In the genomic region with DNA sequence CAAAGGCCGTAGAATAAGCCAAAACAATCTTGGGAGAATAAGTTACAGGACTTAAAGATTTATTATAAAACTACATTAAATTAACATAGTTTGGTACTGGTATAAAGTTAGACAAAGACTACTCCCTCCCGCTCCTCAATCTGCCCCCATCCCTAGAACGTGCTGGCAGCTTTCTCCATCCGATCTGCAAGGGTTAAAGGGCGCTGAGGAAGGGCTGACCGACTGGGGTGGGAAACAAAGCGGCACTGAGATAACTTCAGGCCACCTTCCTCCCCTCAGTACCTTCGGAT, we compare ENCODE assay signal across 8 cellular contexts. TPM values are rescaled to one million over a fixed set of nuclear protein-coding genes. Genes with fewer than 3 reads are reported as not detected.
DNase-seq lines count a peak whose midpoint lies in the region; ATAC-seq and TF ChIP-seq lines count a peak whose summit lies in the region.

No MANE protein-coding gene starts in this region.

- POLR2A ChIA-PET in CD8-positive, alpha-beta memory T cell (lab: Charles Lee) = interaction anchor here (1.1 to 3.4 kb wide), 6 partner anchors 12 to 1199 kb away, joined by 3 to 48 read pairs (median 4); a partner anchor contains a TSS

- peaks cover 43% of the 10 kb centered on the region for H3K4me1 ChIP-seq in CD8-positive, alpha-beta memory T cell (ENCODE audit: insufficient read depth, low read length)
- H3K4me1 ChIP-seq in osteoblast (ENCODE audit: insufficient read depth, low read length) = peaks cover 15% of the 10 kb centered on the region

- no peaks in the 10 kb centered on the region for H3K36me3 ChIP-seq in CD8-positive, alpha-beta memory T cell (ENCODE audit: insufficient read depth, low read length)
- peaks cover 3% of the 10 kb centered on the region for H3K36me3 ChIP-seq in osteoblast (ENCODE audit: insufficient read depth, low read length)

- H3K27ac ChIP-seq in CD8-positive, alpha-beta memory T cell (ENCODE audit: low read depth, low read length) = peak overlapping the region; percentile 98
- H3K27ac ChIP-seq in osteoblast (ENCODE audit: low read depth, low read length) = peak overlapping the region; percentile 99

- no peaks in the 10 kb centered on the region for H3K27me3 ChIP-seq in CD8-positive, alpha-beta memory T cell (ENCODE audit: insufficient read depth, low read length, poor library complexity, severe bottlenecking)
- no peaks in the 10 kb centered on the region for H3K27me3 ChIP-seq in osteoblast (ENCODE audit: insufficient read depth, low read length)

- peak overlapping the region; percentile 86 for H3K4me2 ChIP-seq in osteoblast (ENCODE audit: insufficient read depth, low read length)

- H3K36me3 Mint-ChIP-seq in CD8-positive, alpha-beta memory T cell = peaks cover 4 to 13% (median 4%) of the 10 kb centered on the region in 3 donors

- CTCF ChIA-PET in CD8-positive, alpha-beta memory T cell (lab: Charles Lee) = interaction anchor here (0.7 to 3.6 kb wide), 7 partner anchors 13 to 201 kb away, joined by 3 to 38 read pairs (median 3); no protein-coding TSS in a partner anchor

- H3K9me3 ChIP-seq in CD8-positive, alpha-beta memory T cell (ENCODE audit: low read length) = no peaks in the 10 kb centered on the region
- no peaks in the 10 kb centered on the region for H3K9me3 ChIP-seq in osteoblast (ENCODE audit: low read depth, low read length)

- peaks cover 11% of the 10 kb centered on the region for H4K20me1 ChIP-seq in osteoblast (ENCODE audit: insufficient read depth, low read length)

- H3K9me3 Mint-ChIP-seq in CD8-positive, alpha-beta memory T cell = peaks cover 0 to 2% (median 0%) of the 10 kb centered on the region in 5 donors

- H3K79me2 ChIP-seq in osteoblast (ENCODE audit: insufficient read depth, low read length) = peaks cover 65% of the 10 kb centered on the region

- no peak overlapping the region for H3K27ac Mint-ChIP-seq in CD8-positive, alpha-beta memory T cell

- H3K27me3 Mint-ChIP-seq in CD8-positive, alpha-beta memory T cell = no peaks in the 10 kb centered on the region

- TF ChIP-seq CTCF in NB4 (IDR thresholded peaks at IDR 0.05; ENCODE audit: low read depth, low read length) (no peak), epithelial cell of esophagus (IDR thresholded peaks at IDR 0.05; ENCODE audit: insufficient read depth, low read depth, low read length, missing control alignments) (no peak), osteoblast (IDR thresholded peaks at IDR 0.05; ENCODE audit: extremely low read depth, low read depth, low read length) (no peak)

- TF ChIP-seq POLR2A in NB4 (IDR thresholded peaks at IDR 0.05; ENCODE audit: extremely low read depth, insufficient read length) = no peak

- peaks cover 0 to 13% (median 12%) of the 10 kb centered on the region in 3 donors for H3K4me1 Mint-ChIP-seq in CD8-positive, alpha-beta memory T cell

- peak overlapping the region; percentile 82 for H3K4me3 ChIP-seq in CD8-positive, alpha-beta memory T cell (ENCODE audit: low read length)
- H3K4me3 ChIP-seq in NB4 (ENCODE audit: low read depth, low read length) = peak overlapping the region; percentile 95
- H3K4me3 ChIP-seq in epithelial cell of esophagus (ENCODE audit: low read length) = peak overlapping the region; percentile 92
- peak overlapping the region; percentile 84 for H3K4me3 ChIP-seq in osteoblast (ENCODE audit: insufficient read depth, low read length)

- H3K4me3 Mint-ChIP-seq in CD8-positive, alpha-beta memory T cell = no peak overlapping the region

- ATAC-seq in GM21619 (IDR thresholded peaks at IDR 0.05; ENCODE audit: unreplicated experiment) = peak; percentile 14

- H2AFZ ChIP-seq in osteoblast (ENCODE audit: low read length) = peak overlapping the region; percentile 94

- DNase-seq in CD8-positive, alpha-beta memory T cell = no peak
- DNase-seq in NB4 (ENCODE audit: low read depth) = no peak
- no peak for DNase-seq in epithelial cell of esophagus (ENCODE audit: low read depth)
- no peak for DNase-seq in osteoblast (ENCODE audit: insufficient read length, low spot score, missing footprints)
- DNase-seq in mucosa of gallbladder (ENCODE audit: low spot score) = no peak
- no peak for DNase-seq in retina
- DNase-seq in activated effector memory CD4-positive, alpha-beta T cell treated with anti-CD3 and anti-CD28 coated beads, Interleukin-2, amount 50 U/mL, for 16 hours = no peak

RNA-seq across cellular contexts. Expression of a gene that starts 0.8 kb away (rescaled TPM):
- 10 to 100 TPM; 66.7 to 71.1 TPM for total RNA-seq in CD8-positive, alpha-beta memory T cell
- 54.8 TPM for polyA plus RNA-seq in CD8-positive, alpha-beta memory T cell
- total RNA-seq in osteoblast (30.4 and 30.9 TPM in 2 replicates), mucosa of gallbladder (37.6 TPM)

RNA-seq across cellular contexts. Expression of a gene that starts 9.6 kb away (rescaled TPM):
- 10 to 100 TPM in 1 of 2 experiments, 1 to 10 TPM in 1; 9.3 to 11.1 TPM for total RNA-seq in CD8-positive, alpha-beta memory T cell
- 10.1 TPM for polyA plus RNA-seq in CD8-positive, alpha-beta memory T cell
- total RNA-seq in osteoblast (2.9 and 3.6 TPM in 2 replicates), mucosa of gallbladder (3.9 TPM)
